In the genomic region with DNA sequence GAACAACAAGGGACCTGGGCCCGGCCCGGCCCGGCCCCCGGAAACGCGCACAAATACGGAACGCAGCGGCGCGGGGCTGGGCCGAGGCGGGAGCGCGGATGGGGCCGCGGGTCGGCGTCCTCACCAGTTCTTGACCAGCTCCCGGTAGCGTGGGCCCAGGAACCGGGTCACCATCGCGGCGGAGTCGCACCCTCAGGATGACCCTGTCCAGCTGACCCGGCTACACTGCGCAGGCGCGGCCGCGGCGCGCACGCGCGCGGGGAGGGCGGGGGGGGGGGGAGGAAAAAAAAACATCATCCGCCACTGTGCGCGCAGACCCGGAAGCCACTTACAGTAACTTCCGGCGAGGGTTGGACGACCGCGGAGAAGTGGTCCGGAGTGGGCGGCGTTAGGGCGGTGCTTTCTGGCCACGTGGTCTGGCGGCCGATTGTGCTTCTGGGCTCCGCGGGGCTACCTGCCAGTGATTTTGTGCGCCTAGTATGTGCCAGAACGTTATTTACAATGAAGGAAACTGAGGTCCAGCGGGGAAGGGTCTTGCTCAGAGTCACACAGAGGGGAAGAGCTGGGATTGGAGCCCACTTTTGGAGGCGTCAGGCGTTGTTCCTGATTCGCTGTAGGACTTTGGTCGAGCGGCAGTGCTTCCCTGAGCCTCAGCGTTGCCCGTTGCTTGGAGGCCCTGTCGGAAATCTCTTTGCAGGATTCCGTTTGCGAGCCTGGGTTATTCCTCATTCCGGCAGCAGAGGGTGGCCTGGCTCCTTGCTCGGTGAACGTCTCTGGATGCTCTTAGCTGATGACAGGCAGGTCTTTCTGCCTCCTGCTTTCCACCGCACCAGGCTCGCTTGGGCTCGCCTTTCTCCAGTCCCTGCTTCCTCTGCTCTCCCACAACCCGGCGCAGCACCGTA, we compare ENCODE assay signal across 8 cellular contexts. TPM values are rescaled to one million over a fixed set of nuclear protein-coding genes. Genes with fewer than 3 reads are reported as not detected.
DNase-seq lines count a peak whose midpoint lies in the region; ATAC-seq and TF ChIP-seq lines count a peak whose summit lies in the region.

A gene (minus strand): TSS at position 227 of the 902 bp plus-strand sequence. CDS start 53 bp downstream, at position 174.

- H3K27ac ChIP-seq in KOPT-K1 (ENCODE audit: low read depth, low read length, poor library complexity, severe bottlenecking) (peak within 1 kb of the TSS; percentile 79), Peyer's patch (peak within 1 kb of the TSS; percentile 80 to 95 (median 94)), muscle layer of duodenum (ENCODE audit: low read length) (peak within 1 kb of the TSS; percentile 91)

- peak in 5 of 6 experiments; percentile 33 to 79 (median 78) for TF ChIP-seq CTCF in Peyer's patch (IDR thresholded peaks at IDR 0.05)

- H3K9me3 ChIP-seq in KOPT-K1 (ENCODE audit: insufficient read depth, low read length, poor library complexity, severe bottlenecking) (no peaks in the 10 kb centered on the region), Peyer's patch (no peaks in the 10 kb centered on the region), muscle layer of duodenum (ENCODE audit: control insufficient read depth in 1 of 2, low read length in 2 of 2) (no peaks in the 10 kb centered on the region)

- H3K36me3 ChIP-seq in KOPT-K1 (ENCODE audit: insufficient read depth, low read length) (peaks cover 43% of the 10 kb centered on the region), Peyer's patch (peaks cover 0 to 16% (median 0%) of the 10 kb centered on the region in 3 donors), muscle layer of duodenum (ENCODE audit: control insufficient read depth in 1 of 2, insufficient read depth in 2 of 2, low read length in 2 of 2) (peaks cover 0 to 8% of the 10 kb centered on the region in 2 donors)

- peak; percentile 95 for DNase-seq in DMS79 treated with DMSO at 0.1 percent for 48 hours (lab: John Stamatoyannopoulos, UW)
- DNase-seq in Peyer's patch: peak; percentile 94 to 98 (median 97)
- DNase-seq in activated T-cell treated with anti-CD3 and anti-CD28 coated beads, Interleukin-2, amount 50 U/mL, for 48 hours: peak; percentile 95 to 96
- DNase-seq in stimulated activated CD8-positive, alpha-beta memory T cell treated with anti-CD3 and anti-CD28 coated beads, Interleukin-7, amount 100 ng/mL, for 4 hours (ENCODE audit: low read depth in 2 of 2): peak; percentile 89 to 91

- H3K27me3 ChIP-seq in Peyer's patch: no peaks in the 10 kb centered on the region
- no peaks in the 10 kb centered on the region for H3K27me3 ChIP-seq in muscle layer of duodenum (ENCODE audit: low read depth, low read length)

- ATAC-seq in GM21737 (IDR thresholded peaks at IDR 0.05; ENCODE audit: unreplicated experiment): peak; percentile 73
- peak; percentile 89 for ATAC-seq in esophagus mucosa

- H3K4me1 ChIP-seq in Peyer's patch: peaks cover 0 to 30% (median 22%) of the 10 kb centered on the region in 4 donors
- H3K4me1 ChIP-seq in muscle layer of duodenum (ENCODE audit: control insufficient read depth in 1 of 2, insufficient read depth in 2 of 2, low read length in 2 of 2): peaks cover 5 to 26% of the 10 kb centered on the region in 2 donors

- TF ChIP-seq POLR2A in Peyer's patch (IDR thresholded peaks at IDR 0.05): peak; percentile 43 to 49

- H3K4me3 ChIP-seq in Peyer's patch (peak within 1 kb of the TSS; percentile 69 to 100 (median 91)), muscle layer of duodenum (ENCODE audit: low read depth in 1 of 2, low read length in 2 of 2) (peak within 1 kb of the TSS; percentile 87 to 95)

RNA-seq across cellular contexts. Expression of the gene that starts here (rescaled TPM):
- total RNA-seq in Peyer's patch (100 to 1,000 TPM in 1 of 4 donors, 10 to 100 TPM in 3; 59.8 to 122 (median 94.3) TPM), esophagus mucosa (225 TPM)

Comparison
In these comparisons a context has a peak if more than half of its experiments do, and no peak if none do; other contexts are left out.
1. Peak in every context shown above with its lines: DNase-seq, ATAC-seq, H3K4me3 ChIP-seq and H3K27ac ChIP-seq.